9 cellular contexts compared by ENCODE assay signal in the genomic region with DNA sequence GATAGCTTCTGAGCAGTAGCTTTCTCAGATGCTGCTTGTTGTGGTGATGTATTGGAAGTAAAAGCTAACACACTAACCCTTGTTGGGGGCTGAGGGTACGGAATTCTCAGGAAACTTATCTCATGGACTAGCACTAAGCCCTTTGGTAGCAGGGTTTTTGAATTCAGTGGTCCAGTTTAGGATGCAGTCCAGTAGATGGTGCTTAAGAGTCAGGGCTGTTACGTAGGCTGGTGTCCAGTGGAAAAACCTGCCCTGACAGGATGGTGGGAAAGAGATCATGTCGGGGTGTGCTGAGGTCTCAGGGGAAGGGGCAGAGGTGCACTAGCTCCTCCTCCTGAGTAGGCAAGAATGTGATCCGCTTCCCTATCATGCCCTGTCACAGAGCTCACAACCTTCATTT. TPM values are rescaled to one million over a fixed set of nuclear protein-coding genes. Genes with fewer than 3 reads are reported as not detected.
DNase-seq lines count a peak whose midpoint lies in the region; ATAC-seq, FAIRE-seq and TF ChIP-seq lines count a peak whose summit lies in the region.
"Not testable (repeated sequence)": the region's sequence is repeated elsewhere in the genome, so short reads cannot be mapped to it uniquely, and the experiment has no call there.
"Had no signal": no experiment of that assay in that cellular context is flagged by ENCODE, and none has a peak within 500 bp of the region (broad histone marks: within the 10 kb centered on the region; RNA-seq: fewer than 3 reads in every experiment).

No MANE protein-coding gene starts in this region.

- not testable (repeated sequence) for H3K4me1 Mint-ChIP-seq in GM23338, WTC11

- not testable (repeated sequence) for DNase-seq in GM23338 (ENCODE audit: low spot score); PC-3; WTC11 (ENCODE audit: low spot score); HepG2 (ENCODE audit: low spot score); sciatic nerve (ENCODE audit: low spot score)

- H3K9ac ChIP-seq in HUES64 (ENCODE audit: low read depth, low read length); PC-3 (ENCODE audit: low read length); iPS-20b (ENCODE audit: low read depth, low read length); HepG2 (ENCODE audit: insufficient read depth, low read depth, low read length): not testable (repeated sequence)

- CTCF ChIA-PET in PC-3 (lab: Charles Lee); WTC11 (lab: Charles Lee); HepG2 (lab: Yijun Ruan, JAX; ENCODE audit: low intra/inter-chr PET ratio, low total read pairs): not testable (repeated sequence)

- FAIRE-seq in HepG2 (lab: Jason Lieb, UNC): not testable (repeated sequence)

- H3K4me3 ChIP-seq in GM23338: peak overlapping the region; percentile 60
- peak overlapping the region; percentile 59; the same call in 1 of the 2 replicates for H3K4me3 ChIP-seq in HUES64 (ENCODE audit: low read length)
- not testable (repeated sequence) for H3K4me3 ChIP-seq in PC-3 (ENCODE audit: low read length)
- H3K4me3 ChIP-seq in iPS-20b (ENCODE audit: low read length): peak overlapping the region; percentile 47; the same call in 1 of the 2 replicates
- peak overlapping the region in 1 of 3 experiments; percentile 60; a peak in 1 of 6 replicates for H3K4me3 ChIP-seq in HepG2 (replicated peaks in 1 of 3; ENCODE audit: insufficient read depth in 1 of 3, low read depth in 2 of 3, low read length in 3 of 3)

- H2AFZ ChIP-seq in GM23338; PC-3 (ENCODE audit: low read length); HepG2 (ENCODE audit: low read length): not testable (repeated sequence)

- H3K9me3 Mint-ChIP-seq in GM23338, WTC11: not testable (repeated sequence)

- not testable (repeated sequence) for TF ChIP-seq CTCF in GM23338 (conservative IDR thresholded peaks at IDR 0.05; ENCODE audit: low read depth in 2 of 2); PC-3 (conservative IDR thresholded peaks at IDR 0.05; ENCODE audit: low read depth, low read length); WTC11 (IDR thresholded peaks at IDR 0.05); HepG2 (CRISPR knock-in tag; IDR thresholded peaks at IDR 0.05)

- not testable (repeated sequence) for H3K27ac Mint-ChIP-seq in GM23338, WTC11

- not testable (repeated sequence) for H3K79me2 ChIP-seq in GM23338 (replicated peaks; ENCODE audit: insufficient read depth); PC-3 (ENCODE audit: low read length); HepG2 (ENCODE audit: insufficient read depth, low read length)

- ATAC-seq in GM23338: peak; percentile 26
- peak; percentile 86 for ATAC-seq in PC-3
- peak; percentile 47 for ATAC-seq in WTC11
- peak; percentile 76 for ATAC-seq in HepG2
- peak; percentile 47 for ATAC-seq in sciatic nerve

- H3K36me3 ChIP-seq in GM23338 (ENCODE audit: insufficient read depth); HUES64 (ENCODE audit: insufficient read depth, low read length); PC-3 (ENCODE audit: low read depth, low read length); iPS-20b (ENCODE audit: insufficient read depth, low read depth, low read length); HepG2 (replicated peaks in 1 of 2; ENCODE audit: control insufficient read depth in 1 of 2, insufficient read depth in 2 of 2, low read length in 2 of 2): not testable (repeated sequence)

- not testable (repeated sequence) for H3F3A ChIP-seq in GM23338 (replicated peaks; ENCODE audit: low read depth); PC-3 (ENCODE audit: low read length, unreplicated experiment)

- H4K20me1 ChIP-seq in GM23338 (replicated peaks; ENCODE audit: insufficient read depth); PC-3 (ENCODE audit: low read length); HepG2 (ENCODE audit: insufficient read depth, low read length): not testable (repeated sequence)

- H3K9me2 ChIP-seq in GM23338 (ENCODE audit: insufficient read depth); PC-3 (replicated peaks; ENCODE audit: low read length): not testable (repeated sequence)

- in situ Hi-C loops in HepG2 (cut with HindIII; ENCODE audit: extremely low pct_ligation_motif_present, low pct_unique_long_range_greater_than_20kb): not testable (repeated sequence)

- POLR2A ChIA-PET in PC-3 (lab: Charles Lee; ENCODE audit: unreplicated experiment); WTC11 (lab: Charles Lee); HepG2 (lab: Yijun Ruan, JAX): not testable (repeated sequence)

- H3K27me3 ChIP-seq in GM23338 (ENCODE audit: insufficient read depth); HUES64 (ENCODE audit: insufficient read depth, low read length); PC-3 (ENCODE audit: low read length); iPS-20b (ENCODE audit: insufficient read depth, low read length); HepG2 (ENCODE audit: control insufficient read depth in 1 of 2, insufficient read depth in 2 of 2, low read length in 2 of 2): not testable (repeated sequence)

- BruUV-seq in PC-3 (replicated peaks; lab: Mats Ljungman, UMichigan); HepG2 (replicated peaks; lab: Mats Ljungman, UMichigan): not testable (repeated sequence)

- H3K4me1 ChIP-seq in GM23338 (ENCODE audit: insufficient read depth); HUES64 (ENCODE audit: insufficient read depth, low read length); PC-3 (ENCODE audit: insufficient read depth, low read length); iPS-20b (ENCODE audit: insufficient read depth, low read length); HepG2 (ENCODE audit: insufficient read depth, low read length): not testable (repeated sequence)

- H3K36me3 Mint-ChIP-seq in GM23338 (ENCODE audit: low read depth); WTC11: not testable (repeated sequence)

- TF ChIP-seq RAD21 in HepG2 (CRISPR knock-in tag; IDR thresholded peaks at IDR 0.05): not testable (repeated sequence)

- TF ChIP-seq EP300 in HepG2 (IDR thresholded peaks at IDR 0.05; ENCODE audit: low read depth in 2 of 2, low read length in 2 of 2); HepG2 (CRISPR knock-in tag; IDR thresholded peaks at IDR 0.05; ENCODE audit: borderline replicate concordance): not testable (repeated sequence)

- not testable (repeated sequence) for H3K27me3 Mint-ChIP-seq in GM23338 (ENCODE audit: insufficient read depth, low read depth, poor library complexity); WTC11 (ENCODE audit: low read depth)

- not testable (repeated sequence) for H3K9me3 ChIP-seq in HUES64 (ENCODE audit: insufficient read depth, low read depth, low read length); PC-3 (ENCODE audit: low read length); iPS-20b (ENCODE audit: insufficient read depth, low read depth, low read length); HepG2 (ENCODE audit: low read length)

- H3K4me2 ChIP-seq in GM23338: peak overlapping the region; percentile 82
- H3K4me2 ChIP-seq in PC-3 (ENCODE audit: low read length): not testable (repeated sequence)
- peak overlapping the region; percentile 81; the same call in 1 of the 2 replicates for H3K4me2 ChIP-seq in HepG2 (ENCODE audit: low read depth, low read length)

- H3K4me3 Mint-ChIP-seq in GM23338, WTC11: not testable (repeated sequence)

- no CpG with 5 or more reads among the region's 4 CpGs for WGBS in HUES64
- WGBS in HepG2 (ENCODE audit: low lambda C conversion rate): no CpG with 5 or more reads among the region's 4 CpGs

- TF ChIP-seq POLR2A in HepG2 (IDR thresholded peaks at IDR 0.05; ENCODE audit: insufficient read depth in 1 of 2, low read depth in 2 of 2, low read length in 2 of 2): not testable (repeated sequence)

- intact Hi-C loops in PC-3 (cut with micrococcal nuclease); HepG2 (cut with micrococcal nuclease; ENCODE audit: unreplicated experiment); sciatic nerve (cut with DNase I): not testable (repeated sequence)

- not testable (repeated sequence) for H3K27ac ChIP-seq in GM23338 (ENCODE audit: low read depth); HUES64 (ENCODE audit: low read depth, low read length); PC-3 (ENCODE audit: low read length); iPS-20b (ENCODE audit: low read length); HepG2 (ENCODE audit: extremely low read length, insufficient read depth, low read length)

RNA-seq across cellular contexts. Expression of gene FAM72D, which starts 59.6 kb away (rescaled TPM):
- total RNA-seq in GM23338 (2014; rRNA removed; shearing (Covaris generic)): 8.2 and 12.5 TPM in 2 replicates
- polyA plus RNA-seq in GM23338 (2016; fragmentation: Nextera tagmentation; extraction: Ambion mirVana): 13.1 and 14.7 TPM in 2 replicates
- 7.7 TPM for polyA plus RNA-seq in HUES64 (2013, experiment 1 of 2)
- 8.4 TPM for polyA plus RNA-seq in HUES64 (2013, experiment 2 of 2)
- total RNA-seq in PC-3 (2014; rRNA removed): 7.8 and 10.7 TPM in 2 replicates
- total RNA-seq in WTC11 (2021): 12.8 to 14.3 TPM (median 12.9 TPM) in 3 replicates
- 3.7 and 5.2 TPM in 2 replicates for total RNA-seq in HepG2 (2016; rRNA removed; fragmentation: Illumina TruSeq; extraction: Trizol)
- total RNA-seq in HepG2 (2016; cell fraction: cytosol; rRNA removed; fragmentation: Illumina TruSeq; extraction: Trizol; ENCODE audit: low read depth): 0.97 and 1.2 TPM in 2 replicates
- total RNA-seq in HepG2 (2016; cell fraction: insoluble cytoplasmic fraction; rRNA removed; fragmentation: Illumina TruSeq; extraction: Trizol): 4.5 and 5.9 TPM in 2 replicates
- total RNA-seq in HepG2 (2016; cell fraction: membrane; rRNA removed; fragmentation: Illumina TruSeq; extraction: Trizol): 3.0 and 3.2 TPM in 2 replicates
- 3.8 and 4.8 TPM in 2 replicates for total RNA-seq in HepG2 (2016; cell fraction: nucleus; rRNA removed; fragmentation: Illumina TruSeq; extraction: Trizol)
- 2.5 and 4.4 TPM in 2 replicates for polyA plus RNA-seq in HepG2 (2011; rRNA removed)
- polyA plus RNA-seq in HepG2 (2011; cell fraction: cytosol; rRNA removed): 1.6 and 1.8 TPM in 2 replicates
- 1.1 and 2.1 TPM in 2 replicates for polyA plus RNA-seq in HepG2 (2011; cell fraction: nucleus; rRNA removed)
- 2.9 and 4.1 TPM in 2 replicates for polyA plus RNA-seq in HepG2 (2012)
- 0.54 and 0.76 TPM in 2 replicates for polyA plus RNA-seq in HepG2 (2016; cell fraction: cytosol; fragmentation: Illumina TruSeq; extraction: Trizol; ENCODE audit: low read depth)
- 7.0 and 9.6 TPM in 2 replicates for polyA plus RNA-seq in HepG2 (2016; cell fraction: insoluble cytoplasmic fraction; fragmentation: Illumina TruSeq; extraction: Trizol; ENCODE audit: low read depth)
- 1.9 and 2.7 TPM in 2 replicates for polyA plus RNA-seq in HepG2 (2016; cell fraction: membrane; fragmentation: Illumina TruSeq; extraction: Trizol; ENCODE audit: low read depth)
- 8.2 and 8.7 TPM in 2 replicates for polyA plus RNA-seq in HepG2 (2016; cell fraction: nucleus; fragmentation: Illumina TruSeq; extraction: Trizol; ENCODE audit: insufficient read depth, low read depth)
- polyA minus RNA-seq in HepG2 (2011; rRNA and poly(A)+ RNA removed; ENCODE audit: low replicate concordance): 3.1 and 3.9 TPM in 2 replicates
- polyA minus RNA-seq in HepG2 (2011; cell fraction: cytosol; rRNA and poly(A)+ RNA removed): 1.1 and 1.2 TPM in 2 replicates
- 2.6 and 2.7 TPM in 2 replicates for polyA minus RNA-seq in HepG2 (2011; cell fraction: nucleus; rRNA and poly(A)+ RNA removed)
- total RNA-seq in sciatic nerve: 0.40 TPM
- total RNA-seq: CD8-positive, alpha-beta T cell had no signal
- polyA plus RNA-seq: IgD-negative memory B cell had no signal

Comparison
In these comparisons a context has a peak if more than half of its experiments do, and no peak if none do; other contexts are left out.
1. ATAC-seq: peak in every context shown above with its lines; median percentile 86 in PC-3; 76 in HepG2; 47 in WTC11; 47 in sciatic nerve; 26 in GM23338.